20 cellular contexts compared by ENCODE assay signal in genomic region chr7:105050493-105050892, GRCh38. TPM values are rescaled to one million over a fixed set of nuclear protein-coding genes. Genes with fewer than 3 reads are reported as not detected.
DNase-seq lines count a peak whose midpoint lies in the region; ATAC-seq, FAIRE-seq and TF ChIP-seq lines count a peak whose summit lies in the region.
"Had no signal": no experiment of that assay in that cellular context is flagged by ENCODE, and none has a peak within 500 bp of the region (broad histone marks: within the 10 kb centered on the region; RNA-seq: fewer than 3 reads in every experiment).

No MANE protein-coding gene starts in this region.

- intact Hi-C loops in K562 (cut with micrococcal nuclease): no loop called here

- H3K79me2 ChIP-seq in K562 (ENCODE audit: control insufficient read depth, insufficient read depth, low read length): peaks cover 75% of the 10 kb centered on the region

- no peaks in the 10 kb centered on the region for H3K27me3 Mint-ChIP-seq in activated T-cell treated with anti-CD3 and anti-CD28 coated beads, Interleukin-2, amount 50 U/mL, for 24 hours
- H3K27me3 Mint-ChIP-seq in HFFc6 (ENCODE audit: insufficient read depth): no peaks in the 10 kb centered on the region
- H3K27me3 Mint-ChIP-seq: IgD-negative memory B cell had no signal

- DNase-seq in activated T-cell treated with anti-CD3 and anti-CD28 coated beads, Interleukin-2, amount 50 U/mL, for 24 hours: no peak
- DNase-seq in activated T-cell treated with anti-CD3 and anti-CD28 coated beads, Interleukin-2, amount 50 U/mL, for 48 hours: no peak
- DNase-seq in HFFc6 (no peak), K562 (ENCODE audit: extremely low read depth in 1 of 4, low spot score in 3 of 4) (no peak), SKM-1 (lab: John Stamatoyannopoulos, UW; ENCODE audit: unreplicated experiment) (no peak)
- DNase-seq in stimulated activated CD4-positive, alpha-beta T cell treated with anti-CD3 and anti-CD28 coated beads, Interleukin-4, amount 100 ng/mL, for 24 hours: no peak
- DNase-seq: amygdala; GDM1; mesenchymal stem cell; NCI-H146; NCI-H69; stimulated activated CD4-positive, alpha-beta T cell treated with anti-CD3 and anti-CD28 coated beads, Interleukin-1b, Interleukin-23, amount 100 ng/mL, for 48 hours; stimulated activated naive CD8-positive, alpha-beta T cell treated with anti-CD3 and anti-CD28 coated beads, Interleukin-15, Interleukin-2, amounts not matched to agents 100 U/mL and 50 U/mL, for 24 hours had no signal

- no peak for TF ChIP-seq POLR2A in K562 (conservative IDR thresholded peaks at IDR 0.05)

- no peaks in the 10 kb centered on the region for H3K9me3 ChIP-seq in K562 (replicated peaks; ENCODE audit: control insufficient read depth, insufficient read depth, low read depth, low read length)
- no peaks in the 10 kb centered on the region for H3K9me3 ChIP-seq in neutrophil
- H3K9me3 ChIP-seq: prostate gland, tibial nerve had no signal

- 100% methylated on average over 1 of the region's 1 CpG for WGBS in K562 (ENCODE audit: insufficient coverage, low coverage, missing lambda C conversion rate)

- no peak overlapping the region for H3K4me3 Mint-ChIP-seq in activated T-cell treated with anti-CD3 and anti-CD28 coated beads, Interleukin-2, amount 50 U/mL, for 24 hours
- H3K4me3 Mint-ChIP-seq in HFFc6: no peak overlapping the region
- H3K4me3 Mint-ChIP-seq: GM23338, IgD-negative memory B cell had no signal

- no TSS peak for BruUV-seq in K562 (replicated peaks; lab: Mats Ljungman, UMichigan)

- peaks cover 92% of the 10 kb centered on the region for H3K36me3 Mint-ChIP-seq in activated T-cell treated with anti-CD3 and anti-CD28 coated beads, Interleukin-2, amount 50 U/mL, for 24 hours (ENCODE audit: low read depth)
- peaks cover 41% of the 10 kb centered on the region for H3K36me3 Mint-ChIP-seq in HFFc6 (ENCODE audit: low read depth)

- POLR2A ChIA-PET in K562 (lab: Yijun Ruan, JAX): interaction anchor here (1.1 to 4.0 kb wide), 4 partner anchors 11 to 65 kb away, joined by 3 to 22 read pairs (median 6); partner anchors contain the start of gene KMT2E

- H3K4me1 ChIP-seq in K562 (replicated peaks in 1 of 2; ENCODE audit: control insufficient read depth in 2 of 2, insufficient read depth in 2 of 2, low read length in 2 of 2) (no peaks in the 10 kb centered on the region), neutrophil (ENCODE audit: control insufficient read depth in 1 of 2, insufficient read depth in 1 of 2, low read depth in 1 of 2, low read length in 1 of 2) (no peaks in the 10 kb centered on the region)
- H3K4me1 ChIP-seq: prostate gland had no signal

- CTCF ChIA-PET in K562 (lab: Yijun Ruan, JAX; ENCODE audit: low intra/inter-chr PET ratio): no interaction called here

- TF ChIP-seq EP300 in K562 (IDR thresholded peaks at IDR 0.05; ENCODE audit: low read length): no peak

- H2AFZ ChIP-seq in K562 (ENCODE audit: low read depth, low read length): no peak overlapping the region
- H2AFZ ChIP-seq: GM23338 had no signal

- no peak for FAIRE-seq in K562 (lab: Jason Lieb, UNC)

- H3K4me2 ChIP-seq in K562 (ENCODE audit: insufficient read depth, low read length): no peak overlapping the region
- H3K4me2 ChIP-seq: GM23338 had no signal

- H3K27me3 ChIP-seq in K562 (ENCODE audit: control insufficient read depth in 2 of 2, insufficient read depth in 2 of 2, low read length in 2 of 2): no peaks in the 10 kb centered on the region
- H3K27me3 ChIP-seq in neutrophil: no peaks in the 10 kb centered on the region
- H3K27me3 ChIP-seq: tibial nerve had no signal

- H3K4me1 Mint-ChIP-seq in activated T-cell treated with anti-CD3 and anti-CD28 coated beads, Interleukin-2, amount 50 U/mL, for 24 hours (ENCODE audit: low read depth): peaks cover 68% of the 10 kb centered on the region
- peaks cover 45% of the 10 kb centered on the region for H3K4me1 Mint-ChIP-seq in HFFc6 (ENCODE audit: low read depth)

- H3K27ac ChIP-seq in K562 (ENCODE audit: extremely low read depth, low read depth, low read length) (no peak overlapping the region), neutrophil (peak overlapping the region; percentile 24)
- H3K27ac ChIP-seq: C4-2B, prostate gland, tibial nerve had no signal

- H3K9me1 ChIP-seq in K562 (ENCODE audit: control insufficient read depth, insufficient read depth, low read length): no peaks in the 10 kb centered on the region

- in situ Hi-C loops in K562 (cut with MboI): no loop called here

- no peaks in the 10 kb centered on the region for H3K9me3 Mint-ChIP-seq in activated T-cell treated with anti-CD3 and anti-CD28 coated beads, Interleukin-2, amount 50 U/mL, for 24 hours
- H3K9me3 Mint-ChIP-seq in HFFc6: no peaks in the 10 kb centered on the region
- H3K9me3 Mint-ChIP-seq: GM23338, IgD-negative memory B cell had no signal

- no peak overlapping the region for H3K9ac ChIP-seq in K562 (ENCODE audit: insufficient read depth in 1 of 2, low read depth in 2 of 2, low read length in 2 of 2)

- no peak for TF ChIP-seq RAD21 in K562 (CRISPR knock-in tag; conservative IDR thresholded peaks at IDR 0.05 in 1 of 2, IDR thresholded peaks at IDR 0.05 in 1 of 2)

- peaks cover 3% of the 10 kb centered on the region; the same call in 1 of the 2 replicates for H4K20me1 ChIP-seq in K562 (replicated peaks; ENCODE audit: control insufficient read depth, insufficient read depth, low read length)

- H3K4me3 ChIP-seq in K562 (no peak overlapping the region), neutrophil (ENCODE audit: low read depth in 1 of 2, low read length in 1 of 2) (no peak overlapping the region)
- H3K4me3 ChIP-seq: GM23338, prostate gland, tibial nerve had no signal

- peaks cover 62% of the 10 kb centered on the region for H3K36me3 ChIP-seq in K562 (ENCODE audit: control insufficient read depth, insufficient read depth, low read length)
- H3K36me3 ChIP-seq in neutrophil: peaks cover 51% of the 10 kb centered on the region
- H3K36me3 ChIP-seq: prostate gland had no signal

- peak overlapping the region; percentile 47 for H3K27ac Mint-ChIP-seq in activated T-cell treated with anti-CD3 and anti-CD28 coated beads, Interleukin-2, amount 50 U/mL, for 24 hours
- peak overlapping the region; percentile 19; the same call in 1 of the 2 replicates for H3K27ac Mint-ChIP-seq in HFFc6
- H3K27ac Mint-ChIP-seq: GM23338 had no signal

- ATAC-seq in K562 (no peak), HG03025 (IDR thresholded peaks at IDR 0.05; ENCODE audit: low FRiP score, unreplicated experiment) (no peak)
- ATAC-seq: GM23338; stimulated activated naive CD8-positive, alpha-beta T cell treated with anti-CD3 and anti-CD28 coated beads, Interleukin-15, Interleukin-2, amounts not matched to agents 100 U/mL and 50 U/mL, for 24 hours had no signal

- TF ChIP-seq CTCF in HFFc6 (IDR thresholded peaks at IDR 0.05) (no peak), K562 (IDR thresholded peaks at IDR 0.05 in 2 of 3, conservative IDR thresholded peaks at IDR 0.05 in 1 of 3; ENCODE audit: insufficient read depth in 2 of 3, low read depth in 1 of 3, low read length in 3 of 3) (no peak), neutrophil (IDR thresholded peaks at IDR 0.05) (no peak)

RNA-seq across cellular contexts. Expression of gene KMT2E, which starts 36.5 kb away (rescaled TPM):
- 10 to 100 TPM; 39.7 to 53.4 (median 50.1) TPM for total RNA-seq in HFFc6 (2021; fragmentation: NEBNext Ultra II Directional; extraction: Animal tissue kit (Norgen Biotek cat#: 25700))
- total RNA-seq in K562 (2011; cell fraction: chromatin; rRNA removed; ENCODE audit: low replicate concordance): 207 and 465 TPM in 2 replicates
- total RNA-seq in K562 (2011; cell fraction: nucleolus; rRNA removed): 88.1 and 130 TPM in 2 replicates
- total RNA-seq in K562 (2011; cell fraction: nucleoplasm; rRNA removed): 182 and 231 TPM in 2 replicates
- 33.5 and 38.1 TPM in 2 replicates for total RNA-seq in K562 (2014; rRNA removed)
- 41.7 and 46.6 TPM in 2 replicates for total RNA-seq in K562 (2014; rRNA removed; fragmentation: Illumina TruSeq; extraction: Trizol)
- total RNA-seq in K562 (2015; rRNA removed; fragmentation: Illumina TruSeq; extraction: Trizol): 38.6 and 39.9 TPM in 2 replicates
- 48.1 and 55.3 TPM in 2 replicates for total RNA-seq in K562 (2021)
- 11.1 and 14.5 TPM in 2 replicates for polyA plus RNA-seq in K562 (2011; rRNA removed)
- polyA plus RNA-seq in K562 (2011; cell fraction: cytosol; rRNA removed): 7.9 and 14.7 TPM in 2 replicates
- 55.0 and 72.1 TPM in 2 replicates for polyA plus RNA-seq in K562 (2011; cell fraction: nucleus; rRNA removed)
- 26.5 and 30.8 TPM in 2 replicates for polyA plus RNA-seq in K562 (2012)
- polyA plus RNA-seq in K562 (2014; fragmentation: Illumina TruSeq; extraction: Trizol): 33.8 and 38.7 TPM in 2 replicates
- 10 to 100 TPM in 1 of 2 experiments, 1 to 10 TPM in 1; 8.9 to 15.9 TPM for polyA plus RNA-seq in K562 (2014; fragmentation: Nextera tagmentation; extraction: Ambion mirVana)
- 18.2 and 23.4 TPM in 2 replicates for polyA plus RNA-seq in K562 (2014; rRNA removed)
- polyA minus RNA-seq in K562 (2011; rRNA and poly(A)+ RNA removed): 84.5 and 96.0 TPM in 2 replicates
- 28.8 and 34.0 TPM in 2 replicates for polyA minus RNA-seq in K562 (2011; cell fraction: cytosol; rRNA and poly(A)+ RNA removed)
- 110 and 143 TPM in 2 replicates for polyA minus RNA-seq in K562 (2011; cell fraction: nucleus; rRNA and poly(A)+ RNA removed)
